Comparison of ENCODE assay signal across 22 cellular contexts in genomic region chr12:1059162-1059561, GRCh38.
"Had no signal": no experiment of that assay in that cellular context is flagged by ENCODE, and none has a peak within 500 bp of the region (broad histone marks: within the 10 kb centered on the region; RNA-seq: fewer than 3 reads in every experiment).

No MANE protein-coding gene starts in this region.

- DNase-seq: activated CD4-positive, alpha-beta T cell treated with anti-CD3 and anti-CD28 coated beads for 4 hours; activated CD4-positive, alpha-beta T cell treated with anti-CD3 and anti-CD28 coated beads, Interleukin-2, amount 50 U/mL, for 48 hours; activated CD4-positive, CD25-positive, alpha-beta regulatory T cell; activated gamma-delta T cell; activated naive CD4-positive, alpha-beta T cell treated with anti-CD3 and anti-CD28 coated beads, Interleukin-2, amount 50 U/mL, for 16 hours; activated naive CD8-positive, alpha-beta T cell treated with anti-CD3 and anti-CD28 coated beads, Interleukin-2, amount 50 U/mL, for 24 hours; aorta; colonic mucosa; heart left ventricle; islet precursor cell; left colon; naive thymus-derived CD4-positive, alpha-beta T cell; posterior cingulate gyrus; sigmoid colon; stimulated activated CD4-positive, alpha-beta T cell treated with anti-CD3 and anti-CD28 coated beads, Interleukin-4, amount 100 ng/mL, for 24 hours; stimulated activated naive CD4-positive, alpha-beta T cell treated with Interleukin-2 at 50 U/mL for 16 hours; SW 1271; T-helper 17 cell had no signal

- H3K27ac ChIP-seq: colonic mucosa, heart left ventricle, sigmoid colon had no signal

- ATAC-seq: activated naive CD8-positive, alpha-beta T cell treated with anti-CD3 and anti-CD28 coated beads, Interleukin-2, amount 50 U/mL, for 24 hours; left colon; naive thymus-derived CD4-positive, alpha-beta T cell; T-helper 17 cell had no signal

- H3K36me3 ChIP-seq: colonic mucosa, sigmoid colon had no signal

- H3K9me3 ChIP-seq: colonic mucosa had no signal

- H3K4me1 Mint-ChIP-seq: activated naive CD8-positive, alpha-beta T cell treated with anti-CD3 and anti-CD28 coated beads, Interleukin-2, amount 50 U/mL, for 24 hours had no signal

- H3K4me3 ChIP-seq: colonic mucosa, heart left ventricle, lung, sigmoid colon had no signal

- H3K27me3 ChIP-seq: colonic mucosa, heart left ventricle, sigmoid colon had no signal

- H3K27me3 Mint-ChIP-seq: activated naive CD8-positive, alpha-beta T cell treated with anti-CD3 and anti-CD28 coated beads, Interleukin-2, amount 50 U/mL, for 24 hours; central memory CD8-positive, alpha-beta T cell; naive thymus-derived CD4-positive, alpha-beta T cell; T-helper 17 cell had no signal

- H3K4me3 Mint-ChIP-seq: activated naive CD8-positive, alpha-beta T cell treated with anti-CD3 and anti-CD28 coated beads, Interleukin-2, amount 50 U/mL, for 24 hours; brain; central memory CD8-positive, alpha-beta T cell; neural crest cell; T-helper 17 cell had no signal

- H3K27ac Mint-ChIP-seq: activated naive CD8-positive, alpha-beta T cell treated with anti-CD3 and anti-CD28 coated beads, Interleukin-2, amount 50 U/mL, for 24 hours; brain; naive thymus-derived CD4-positive, alpha-beta T cell; T-helper 17 cell had no signal

- H3K4me1 ChIP-seq: colonic mucosa had no signal
